19 cellular contexts compared by ENCODE assay signal in genomic region chr3:124627501-124627908, GRCh38.
A peak's percentile ranks its signal among the peaks of the same experiment; 100 is the strongest.
DNase-seq lines count a peak whose midpoint lies in the region; ATAC-seq, FAIRE-seq and TF ChIP-seq lines count a peak whose summit lies in the region.
"Had no signal": no experiment of that assay in that cellular context is flagged by ENCODE, and none has a peak within 500 bp of the region (broad histone marks: within the 10 kb centered on the region; RNA-seq: fewer than 3 reads in every experiment).

No MANE protein-coding gene starts in this region.

- H3K4me3 ChIP-seq in adipocyte (ENCODE audit: low read length) (no peak overlapping the region), right cardiac atrium (ENCODE audit: low read length) (no peak overlapping the region), small intestine (ENCODE audit: low read depth in 1 of 2, low read length in 2 of 2) (no peak overlapping the region), kidney (ENCODE audit: low read length in 2 of 2) (no peak overlapping the region)
- H3K4me3 ChIP-seq: coronary artery, right lobe of liver, tibial nerve had no signal

- ATAC-seq in right cardiac atrium = peak; percentile 63
- ATAC-seq: activated naive CD8-positive, alpha-beta T cell treated with anti-CD3 and anti-CD28 coated beads, Interleukin-2, amount 50 U/mL, for 24 hours; natural killer cell; right lobe of liver had no signal

- H3K27ac ChIP-seq in right cardiac atrium (ENCODE audit: low read length) = no peak overlapping the region
- peak overlapping the region; percentile 17 to 68 for H3K27ac ChIP-seq in small intestine (ENCODE audit: low read depth in 1 of 2, low read length in 1 of 2)
- H3K27ac ChIP-seq in kidney (ENCODE audit: low read depth in 2 of 2, low read length in 2 of 2) = no peak overlapping the region
- H3K27ac ChIP-seq: right lobe of liver, tibial nerve had no signal

- DNase-seq in HS-27A (ENCODE audit: low read depth) (peak; percentile 55), adipocyte (ENCODE audit: low read depth) (peak; percentile 51), right cardiac atrium (no peak), small intestine (peak; percentile 83), 8988T (no peak), posterior vena cava (ENCODE audit: low spot score) (no peak), inferior parietal cortex (ENCODE audit: extremely low spot score) (no peak), kidney (no peak)
- DNase-seq: activated CD4-positive, alpha-beta memory T cell treated with anti-CD3 and anti-CD28 coated beads for 36 hours; activated naive CD8-positive, alpha-beta T cell treated with anti-CD3 and anti-CD28 coated beads, Interleukin-2, amount 50 U/mL, for 24 hours; hypothalamus; natural killer cell; NCI-H2081; NCI-H526; right lobe of liver; stimulated activated CD4-positive, alpha-beta T cell treated with anti-CD3 and anti-CD28 coated beads, Interleukin-2, amount 100 ng/mL, for 48 hours had no signal

- H3K9ac ChIP-seq in adipocyte (ENCODE audit: low read length) = no peak overlapping the region
- no peak overlapping the region for H3K9ac ChIP-seq in kidney (ENCODE audit: low read length in 2 of 2)

- TF ChIP-seq CTCF in kidney (IDR thresholded peaks at IDR 0.05; ENCODE audit: borderline replicate concordance, extremely low read depth, insufficient read depth) = no peak

- H3K4me1 ChIP-seq in adipocyte (ENCODE audit: control insufficient read depth, insufficient read depth, low read length) (peaks cover 5% of the 10 kb centered on the region), right cardiac atrium (ENCODE audit: control insufficient read depth, insufficient read depth, low read length) (peaks cover 4% of the 10 kb centered on the region), small intestine (ENCODE audit: control insufficient read depth in 2 of 2, insufficient read depth in 1 of 2, low read depth in 1 of 2, low read length in 1 of 2) (peaks cover 5 to 10% of the 10 kb centered on the region in 2 donors), kidney (ENCODE audit: control insufficient read depth in 1 of 2, insufficient read depth in 1 of 2, low read depth in 1 of 2, low read length in 2 of 2) (no peaks in the 10 kb centered on the region)
- H3K4me1 ChIP-seq: tibial nerve had no signal

- WGBS in right cardiac atrium = 45% methylated on average over 6 of the region's 6 CpGs
- 20 to 61% (median 37%) methylated on average over 6 of the region's 6 CpGs for WGBS in small intestine, 3 donors

- H3K9me3 ChIP-seq in adipocyte (ENCODE audit: control insufficient read depth, low read length) (no peaks in the 10 kb centered on the region), right cardiac atrium (ENCODE audit: control insufficient read depth, low read length) (no peaks in the 10 kb centered on the region), small intestine (ENCODE audit: control insufficient read depth, low read depth) (no peaks in the 10 kb centered on the region), kidney (ENCODE audit: control insufficient read depth in 1 of 2, low read length in 2 of 2) (no peaks in the 10 kb centered on the region)
- H3K9me3 ChIP-seq: right lobe of liver, tibial nerve had no signal

- intact Hi-C loops in right cardiac atrium (cut with DNase I) (no loop called here), posterior vena cava (cut with DNase I) (no loop called here), kidney (cut with DNase I) (no loop called here)

- H3K27me3 ChIP-seq in adipocyte (replicated peaks; ENCODE audit: control insufficient read depth, insufficient read depth, low read length) (no peaks in the 10 kb centered on the region), right cardiac atrium (ENCODE audit: control insufficient read depth, insufficient read depth) (no peaks in the 10 kb centered on the region), small intestine (ENCODE audit: control insufficient read depth in 2 of 2, insufficient read depth in 2 of 2, low read length in 2 of 2) (no peaks in the 10 kb centered on the region)
- H3K27me3 ChIP-seq: right lobe of liver, tibial nerve had no signal

- FAIRE-seq in small intestine (lab: Jason Lieb, UNC) (no peak), kidney (lab: Jason Lieb, UNC) (no peak)
- FAIRE-seq: H1 had no signal

- no peaks in the 10 kb centered on the region for H3K36me3 ChIP-seq in adipocyte (ENCODE audit: control insufficient read depth, insufficient read depth, low read length, severe bottlenecking)
- no peaks in the 10 kb centered on the region for H3K36me3 ChIP-seq in small intestine (ENCODE audit: control insufficient read depth in 2 of 2, insufficient read depth in 2 of 2, low read length in 2 of 2)
- no peaks in the 10 kb centered on the region for H3K36me3 ChIP-seq in kidney (ENCODE audit: control insufficient read depth in 1 of 2, insufficient read depth in 2 of 2, low read length in 2 of 2)
- H3K36me3 ChIP-seq: right lobe of liver, tibial nerve had no signal

Comparison
In these comparisons a context has a peak if more than half of its experiments do, and no peak if none do; other contexts are left out.
1. DNase-seq: peak in HS-27A (single experiment), adipocyte (single experiment) and small intestine (single experiment); none in right cardiac atrium (0 of 3), 8988T (single experiment), posterior vena cava (single experiment), inferior parietal cortex (single experiment) and kidney (single experiment).
2. H3K27ac ChIP-seq: peak in small intestine (2 of 2); none in right cardiac atrium (single experiment) and kidney (0 of 2).